In the genomic region with DNA sequence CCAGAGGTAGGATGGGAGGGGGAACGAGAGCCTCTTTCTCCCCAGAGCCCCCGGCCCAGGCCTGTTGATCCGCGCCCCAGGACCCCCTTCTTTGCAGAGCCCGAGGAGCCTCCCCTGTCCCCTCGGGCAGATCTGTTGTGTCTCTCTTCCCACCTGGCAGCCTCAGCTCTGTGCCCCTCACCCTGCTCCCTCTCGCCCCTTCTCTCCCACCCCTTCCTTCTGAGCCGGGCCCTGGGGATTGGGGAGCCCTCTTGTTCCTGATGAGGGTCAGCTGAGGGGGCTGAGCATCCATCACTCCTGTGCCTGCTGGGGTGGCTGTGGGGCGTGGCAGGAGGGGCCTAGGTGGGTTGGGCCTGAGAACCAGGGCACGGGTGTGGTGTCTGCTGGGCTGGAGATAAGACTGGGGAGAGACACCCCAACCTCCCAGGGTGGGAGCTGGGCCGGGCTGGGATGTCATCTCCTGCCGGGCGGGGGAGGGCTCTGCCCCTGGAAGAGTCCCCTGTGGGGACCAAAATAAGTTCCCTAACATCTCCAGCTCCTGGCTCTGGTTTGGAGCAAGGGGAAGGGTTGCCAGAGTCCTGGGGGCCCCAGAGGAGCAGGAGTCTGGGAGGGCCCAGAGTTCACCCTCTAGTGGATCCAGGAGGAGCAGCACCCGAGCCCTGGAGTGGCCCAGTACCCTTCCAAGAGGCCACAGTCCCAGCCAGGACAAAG, we compare ENCODE assay signal across 8 cellular contexts.
DNase-seq lines count a peak whose midpoint lies in the region; ATAC-seq and TF ChIP-seq lines count a peak whose summit lies in the region.

No MANE protein-coding gene starts in this region.

- no peak for TF ChIP-seq EP300 in Ishikawa (IDR thresholded peaks at IDR 0.05; ENCODE audit: borderline replicate concordance)

- TF ChIP-seq CTCF in brain microvascular endothelial cell (IDR thresholded peaks at IDR 0.05; ENCODE audit: low read depth, low read length, missing control alignments): peak; percentile 76

- no peak overlapping the region for H3K4me3 ChIP-seq in brain microvascular endothelial cell (ENCODE audit: low read depth, low read length)

- no peaks in the 10 kb centered on the region for H3K27me3 ChIP-seq in brain microvascular endothelial cell (replicated peaks)

- H3K27ac Mint-ChIP-seq in activated CD4-positive, alpha-beta memory T cell treated with anti-CD3 and anti-CD28 coated beads for 36 hours: no peak overlapping the region

- H3K36me3 Mint-ChIP-seq in activated CD4-positive, alpha-beta memory T cell treated with anti-CD3 and anti-CD28 coated beads for 36 hours: no peaks in the 10 kb centered on the region

- DNase-seq in ELF-1 (ENCODE audit: low read depth, low spot score) (peak; percentile 47), brain microvascular endothelial cell (no peak), myocyte (ENCODE audit: low read depth) (peak; percentile 21), posterior cingulate gyrus (no peak)
- no peak for DNase-seq in activated T-cell treated with anti-CD3 and anti-CD28 coated beads, Interleukin-2, amount 50 U/mL, for 1 hour
- DNase-seq in activated CD4-positive, alpha-beta memory T cell treated with anti-CD3 and anti-CD28 coated beads for 36 hours: no peak

- CTCF ChIA-PET in activated CD4-positive, alpha-beta memory T cell treated with anti-CD3 and anti-CD28 coated beads for 36 hours (lab: Charles Lee): interaction anchor here (0.8 to 2.7 kb wide), 4 partner anchors 20 to 714 kb away, joined by 3 to 9 read pairs (median 6); no protein-coding TSS in a partner anchor

- in situ Hi-C loops in brain microvascular endothelial cell (cut with HindIII; ENCODE audit: low pct_ligation_motif_present, low sequenced_read_pairs): no loop called here

- intact Hi-C loops in activated CD4-positive, alpha-beta memory T cell treated with anti-CD3 and anti-CD28 coated beads for 36 hours (cut with micrococcal nuclease): no loop called here
- intact Hi-C loops in posterior cingulate gyrus (cut with DNase I): no loop called here

- no peak overlapping the region for H3K27ac ChIP-seq in brain microvascular endothelial cell

- no peaks in the 10 kb centered on the region for H3K9me3 Mint-ChIP-seq in activated CD4-positive, alpha-beta memory T cell treated with anti-CD3 and anti-CD28 coated beads for 36 hours

- H3K4me1 Mint-ChIP-seq in activated CD4-positive, alpha-beta memory T cell treated with anti-CD3 and anti-CD28 coated beads for 36 hours (ENCODE audit: low read depth): no peaks in the 10 kb centered on the region

- POLR2A ChIA-PET in activated CD4-positive, alpha-beta memory T cell treated with anti-CD3 and anti-CD28 coated beads for 36 hours (lab: Charles Lee): no interaction called here

- H3K4me3 Mint-ChIP-seq in activated CD4-positive, alpha-beta memory T cell treated with anti-CD3 and anti-CD28 coated beads for 36 hours: no peak overlapping the region

- peaks cover 57% of the 10 kb centered on the region for H3K36me3 ChIP-seq in brain microvascular endothelial cell (replicated peaks)

- 0 out of 2 replicates have a peak, but pooled peaks have one; percentile 16 for TF ChIP-seq RAD21 in Ishikawa (IDR thresholded peaks at IDR 0.05; ENCODE audit: low read depth)

- no peak for ATAC-seq in GM19351 (IDR thresholded peaks at IDR 0.05; ENCODE audit: unreplicated experiment)

- H3K27me3 Mint-ChIP-seq in activated CD4-positive, alpha-beta memory T cell treated with anti-CD3 and anti-CD28 coated beads for 36 hours: peaks cover under 1% of the 10 kb centered on the region

TF ChIP-seq in Ishikawa, 13 proteins besides CTCF, POLR2A, EP300 and RAD21:
- TF ChIP-seq CREB1 (IDR thresholded peaks at IDR 0.05; ENCODE audit: low read depth) (no peak), TEAD4 (IDR thresholded peaks at IDR 0.05) (no peak), TCF12 (IDR thresholded peaks at IDR 0.05; ENCODE audit: low read depth) (no peak), TAF1 (IDR thresholded peaks at IDR 0.05; ENCODE audit: low read depth) (no peak), YY1 (IDR thresholded peaks at IDR 0.05; ENCODE audit: low read depth) (no peak), NFIC (IDR thresholded peaks at IDR 0.05) (no peak), FOXM1 (IDR thresholded peaks at IDR 0.05; ENCODE audit: borderline replicate concordance, low read depth) (no peak), USF1 (IDR thresholded peaks at IDR 0.05) (no peak), CEBPB (IDR thresholded peaks at IDR 0.05) (no peak), EGR1 (IDR thresholded peaks at IDR 0.05) (no peak)
- TF ChIP-seq, protein P1, sequence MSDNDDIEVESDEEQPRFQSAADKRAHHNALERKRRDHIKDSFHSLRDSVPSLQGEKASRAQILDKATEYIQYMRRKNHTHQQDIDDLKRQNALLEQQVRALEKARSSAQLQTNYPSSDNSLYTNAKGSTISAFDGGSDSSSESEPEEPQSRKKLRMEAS (IDR thresholded peaks at IDR 0.05): no peak
TF ChIP-seq in Ishikawa: peak in this region for 0.

Comparison
In these comparisons a context has a peak if more than half of its experiments do, and no peak if none do; other contexts are left out.
1. DNase-seq: peak in ELF-1 (single experiment) and myocyte (single experiment); none in brain microvascular endothelial cell (single experiment), activated T-cell treated with anti-CD3 and anti-CD28 coated beads, Interleukin-2, amount 50 U/mL, for 1 hour (single experiment), activated CD4-positive, alpha-beta memory T cell treated with anti-CD3 and anti-CD28 coated beads for 36 hours (single experiment) and posterior cingulate gyrus (0 of 10).